In the genomic region with DNA sequence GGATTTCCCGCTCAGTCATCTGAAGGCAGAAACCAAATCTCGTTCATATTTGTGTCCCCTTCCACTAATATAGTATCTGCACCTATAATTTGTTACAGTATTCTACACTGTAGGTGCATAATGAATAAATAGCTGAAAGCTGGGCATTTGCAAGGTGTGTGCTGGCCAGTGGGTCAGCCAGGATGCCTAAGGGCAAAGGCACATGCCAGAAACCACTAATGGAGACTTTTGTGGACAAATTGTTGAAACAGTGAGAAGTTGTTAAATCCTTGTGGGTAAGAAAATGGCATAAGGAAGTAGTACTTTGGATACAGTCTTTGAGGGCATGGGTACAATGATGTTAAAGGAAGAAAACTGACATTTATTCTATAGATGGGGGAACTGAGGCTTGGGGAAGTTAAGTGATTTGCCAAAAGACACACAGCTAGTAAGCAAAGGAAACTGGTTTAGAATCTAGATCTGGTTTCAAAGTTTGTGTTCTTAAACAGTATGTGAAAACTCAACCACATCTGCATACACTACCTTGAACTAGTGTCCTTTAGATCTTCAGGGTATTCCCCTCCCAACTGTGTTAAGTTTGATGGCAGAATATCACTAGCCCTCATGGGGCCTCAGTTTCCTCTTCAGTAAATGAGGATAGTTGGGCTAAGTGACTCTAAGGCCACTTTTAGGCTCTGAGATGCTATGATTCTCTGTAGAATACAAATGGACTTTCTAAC, we compare ENCODE assay signal across 14 cellular contexts.
A peak's percentile ranks its signal among the peaks of the same experiment; 100 is the strongest.
DNase-seq lines count a peak whose midpoint lies in the region; ATAC-seq and TF ChIP-seq lines count a peak whose summit lies in the region.
"Had no signal": no experiment of that assay in that cellular context is flagged by ENCODE, and none has a peak within 500 bp of the region (broad histone marks: within the 10 kb centered on the region; RNA-seq: fewer than 3 reads in every experiment).

No MANE protein-coding gene starts in this region.

- H3K4me3 ChIP-seq in RWPE2 (ENCODE audit: severe bottlenecking): no peak overlapping the region
- H3K4me3 ChIP-seq: sigmoid colon had no signal

- H3K9me3 ChIP-seq in RWPE2 (ENCODE audit: severe bottlenecking): no peaks in the 10 kb centered on the region
- H3K9me3 ChIP-seq: sigmoid colon had no signal

- no peaks in the 10 kb centered on the region for H3K36me3 ChIP-seq in RWPE2 (ENCODE audit: low read depth)
- H3K36me3 ChIP-seq: brain microvascular endothelial cell, sigmoid colon had no signal

- peaks cover 8% of the 10 kb centered on the region for H3K36me3 Mint-ChIP-seq in activated naive CD4-positive, alpha-beta T cell treated with anti-CD3 and anti-CD28 coated beads, Interleukin-2, amount 50 U/mL, for 24 hours
- H3K36me3 Mint-ChIP-seq in central memory CD8-positive, alpha-beta T cell (ENCODE audit: insufficient read depth): peaks cover 21% of the 10 kb centered on the region

- TF ChIP-seq CTCF in RWPE2 (IDR thresholded peaks at IDR 0.05; ENCODE audit: poor library complexity, severe bottlenecking): no peak

- H3K4me1 ChIP-seq in RWPE2 (ENCODE audit: insufficient read depth, poor library complexity, severe bottlenecking): peaks cover 42% of the 10 kb centered on the region
- H3K4me1 ChIP-seq: sigmoid colon had no signal

- peaks cover 95% of the 10 kb centered on the region for H3K4me1 Mint-ChIP-seq in activated naive CD4-positive, alpha-beta T cell treated with anti-CD3 and anti-CD28 coated beads, Interleukin-2, amount 50 U/mL, for 24 hours
- H3K4me1 Mint-ChIP-seq in central memory CD8-positive, alpha-beta T cell: peaks cover 81% of the 10 kb centered on the region
- peaks cover 98% of the 10 kb centered on the region for H3K4me1 Mint-ChIP-seq in stimulated activated naive CD8-positive, alpha-beta T cell treated with anti-CD3 and anti-CD28 coated beads, Interleukin-15, amount 100 ng/mL, for 72 hours

- H3K27me3 ChIP-seq in RWPE2 (ENCODE audit: insufficient read depth, poor library complexity, severe bottlenecking): no peaks in the 10 kb centered on the region
- H3K27me3 ChIP-seq: brain microvascular endothelial cell, sigmoid colon had no signal

- H3K27ac Mint-ChIP-seq in activated naive CD4-positive, alpha-beta T cell treated with anti-CD3 and anti-CD28 coated beads, Interleukin-2, amount 50 U/mL, for 24 hours: peak overlapping the region; percentile 97
- peak overlapping the region; percentile 98 for H3K27ac Mint-ChIP-seq in central memory CD8-positive, alpha-beta T cell (ENCODE audit: low read depth)
- H3K27ac Mint-ChIP-seq in stimulated activated naive CD8-positive, alpha-beta T cell treated with anti-CD3 and anti-CD28 coated beads, Interleukin-15, amount 100 ng/mL, for 72 hours: peak overlapping the region; percentile 62 to 75

- H3K4me3 Mint-ChIP-seq in activated naive CD4-positive, alpha-beta T cell treated with anti-CD3 and anti-CD28 coated beads, Interleukin-2, amount 50 U/mL, for 24 hours: peak overlapping the region; percentile 88
- peak overlapping the region; percentile 33 for H3K4me3 Mint-ChIP-seq in central memory CD8-positive, alpha-beta T cell
- peak overlapping the region; percentile 42 to 85 for H3K4me3 Mint-ChIP-seq in stimulated activated naive CD8-positive, alpha-beta T cell treated with anti-CD3 and anti-CD28 coated beads, Interleukin-15, amount 100 ng/mL, for 72 hours

- H3K27me3 Mint-ChIP-seq in activated naive CD4-positive, alpha-beta T cell treated with anti-CD3 and anti-CD28 coated beads, Interleukin-2, amount 50 U/mL, for 24 hours: no peaks in the 10 kb centered on the region
- no peaks in the 10 kb centered on the region for H3K27me3 Mint-ChIP-seq in central memory CD8-positive, alpha-beta T cell
- H3K27me3 Mint-ChIP-seq in stimulated activated naive CD8-positive, alpha-beta T cell treated with anti-CD3 and anti-CD28 coated beads, Interleukin-15, amount 100 ng/mL, for 72 hours: no peaks in the 10 kb centered on the region

- H3K9me3 Mint-ChIP-seq in activated naive CD4-positive, alpha-beta T cell treated with anti-CD3 and anti-CD28 coated beads, Interleukin-2, amount 50 U/mL, for 24 hours: no peaks in the 10 kb centered on the region
- H3K9me3 Mint-ChIP-seq in central memory CD8-positive, alpha-beta T cell: no peaks in the 10 kb centered on the region
- H3K9me3 Mint-ChIP-seq in stimulated activated naive CD8-positive, alpha-beta T cell treated with anti-CD3 and anti-CD28 coated beads, Interleukin-15, amount 100 ng/mL, for 72 hours: no peaks in the 10 kb centered on the region

- no peak for DNase-seq in activated naive CD4-positive, alpha-beta T cell treated with Interleukin-2 at 50 U/mL for 16 hours
- DNase-seq in RWPE2 (ENCODE audit: low spot score) (no peak), HCEC 1CT (no peak), DMS79 treated with DMSO at 0.1 percent for 48 hours (lab: John Stamatoyannopoulos, UW) (no peak)
- no peak for DNase-seq in central memory CD8-positive, alpha-beta T cell (ENCODE audit: low spot score in 2 of 2)
- DNase-seq in stimulated activated naive CD8-positive, alpha-beta T cell treated with anti-CD3 and anti-CD28 coated beads, Interleukin-15, amount 100 ng/mL, for 72 hours: no peak
- DNase-seq: effector CD8-positive, alpha-beta T cell; mesendoderm; NCI-H1417 treated with DMSO at 0.1 percent for 48 hours; sigmoid colon had no signal

- 0 out of 3 replicates have a peak, but pooled peaks have one; percentile 13 for ATAC-seq in RWPE2 (ENCODE audit: low read depth)
- no peak for ATAC-seq in central memory CD8-positive, alpha-beta T cell (replicated peaks; ENCODE audit: extremely low read depth, poor library complexity, severe bottlenecking)
- ATAC-seq in stimulated activated naive CD8-positive, alpha-beta T cell treated with anti-CD3 and anti-CD28 coated beads, Interleukin-15, amount 100 ng/mL, for 72 hours: peak; percentile 30
- ATAC-seq in GM21619 (IDR thresholded peaks at IDR 0.05; ENCODE audit: unreplicated experiment): no peak

- no peak overlapping the region for H3K27ac ChIP-seq in RWPE2 (ENCODE audit: poor library complexity, severe bottlenecking)
- H3K27ac ChIP-seq: brain microvascular endothelial cell, sigmoid colon, VCaP had no signal

Comparison
In these comparisons a context has a peak if more than half of its experiments do, and no peak if none do; other contexts are left out.
1. H3K4me3 Mint-ChIP-seq: peak in every context shown above with its lines; median percentile 88 in activated naive CD4-positive, alpha-beta T cell treated with anti-CD3 and anti-CD28 coated beads, Interleukin-2, amount 50 U/mL, for 24 hours; 64 in stimulated activated naive CD8-positive, alpha-beta T cell treated with anti-CD3 and anti-CD28 coated beads, Interleukin-15, amount 100 ng/mL, for 72 hours; 33 in central memory CD8-positive, alpha-beta T cell.
2. ATAC-seq: peak in RWPE2 (single experiment) and stimulated activated naive CD8-positive, alpha-beta T cell treated with anti-CD3 and anti-CD28 coated beads, Interleukin-15, amount 100 ng/mL, for 72 hours (single experiment); none in central memory CD8-positive, alpha-beta T cell (single experiment) and GM21619 (single experiment).
3. Peak in every context shown above with its lines, with median percentiles within 50 percentile points of each other: H3K27ac Mint-ChIP-seq.